In genomic region chr3:17431004-17431403, GRCh38 we compare ENCODE assay signal across 9 cellular contexts.
DNase-seq lines count a peak whose midpoint lies in the region; ATAC-seq and TF ChIP-seq lines count a peak whose summit lies in the region.
"Had no signal": no experiment of that assay in that cellular context is flagged by ENCODE, and none has a peak within 500 bp of the region (broad histone marks: within the 10 kb centered on the region; RNA-seq: fewer than 3 reads in every experiment).

No MANE protein-coding gene starts in this region.

- H3K36me3 Mint-ChIP-seq in effector memory CD8-positive, alpha-beta T cell (ENCODE audit: insufficient read depth), result no peaks in the 10 kb centered on the region
- H3K36me3 Mint-ChIP-seq in activated T-cell treated with anti-CD3 and anti-CD28 coated beads, Interleukin-2, amount 50 U/mL, for 24 hours (ENCODE audit: low read depth), result peaks cover 1% of the 10 kb centered on the region

- H3K27me3 Mint-ChIP-seq in effector memory CD8-positive, alpha-beta T cell, result no peaks in the 10 kb centered on the region
- H3K27me3 Mint-ChIP-seq in activated T-cell treated with anti-CD3 and anti-CD28 coated beads, Interleukin-2, amount 50 U/mL, for 24 hours, result no peaks in the 10 kb centered on the region

- no peak overlapping the region for H3K27ac Mint-ChIP-seq in effector memory CD8-positive, alpha-beta T cell
- H3K27ac Mint-ChIP-seq in activated T-cell treated with anti-CD3 and anti-CD28 coated beads, Interleukin-2, amount 50 U/mL, for 24 hours, result no peak overlapping the region

- no peaks in the 10 kb centered on the region for H3K4me1 Mint-ChIP-seq in effector memory CD8-positive, alpha-beta T cell (ENCODE audit: low read depth in 2 of 2)
- no peaks in the 10 kb centered on the region for H3K4me1 Mint-ChIP-seq in activated T-cell treated with anti-CD3 and anti-CD28 coated beads, Interleukin-2, amount 50 U/mL, for 24 hours (ENCODE audit: low read depth)

- ATAC-seq in effector memory CD8-positive, alpha-beta T cell (replicated peaks), result no peak

- H3K4me3 ChIP-seq in AG10803 (ENCODE audit: low read length), result no peak overlapping the region
- H3K4me3 ChIP-seq: HAP-1 had no signal

- peak; percentile 46 for DNase-seq in AG10803 (ENCODE audit: low read depth)
- peak; percentile 17 for DNase-seq in GM20000 (ENCODE audit: low spot score)
- peak; percentile 3 to 35 for DNase-seq in NCI-H446 (lab: John Stamatoyannopoulos, UW)
- peak; percentile 66 for DNase-seq in cerebellar cortex (ENCODE audit: low spot score)
- peak; percentile 63 for DNase-seq in medulla oblongata (ENCODE audit: extremely low spot score)
- DNase-seq in effector memory CD8-positive, alpha-beta T cell, result no peak
- DNase-seq in stimulated activated CD4-positive, alpha-beta T cell treated with anti-CD3 and anti-CD28 coated beads, Interleukin-4, amount 100 ng/mL, for 1 hour, result no peak
- no peak for DNase-seq in activated T-cell treated with anti-CD3 and anti-CD28 coated beads, Interleukin-2, amount 50 U/mL, for 24 hours

- TF ChIP-seq CTCF in AG10803 (conservative IDR thresholded peaks at IDR 0.05; ENCODE audit: low read length) (peak; percentile 69), GM20000 (IDR thresholded peaks at IDR 0.05; ENCODE audit: extremely low read depth, missing control alignments) (no peak)

- H3K9me3 Mint-ChIP-seq in effector memory CD8-positive, alpha-beta T cell, result no peaks in the 10 kb centered on the region
- no peaks in the 10 kb centered on the region for H3K9me3 Mint-ChIP-seq in activated T-cell treated with anti-CD3 and anti-CD28 coated beads, Interleukin-2, amount 50 U/mL, for 24 hours

- H3K4me3 Mint-ChIP-seq in effector memory CD8-positive, alpha-beta T cell, result no peak overlapping the region
- no peak overlapping the region for H3K4me3 Mint-ChIP-seq in activated T-cell treated with anti-CD3 and anti-CD28 coated beads, Interleukin-2, amount 50 U/mL, for 24 hours

Comparison
In these comparisons a context has a peak if more than half of its experiments do, and no peak if none do; other contexts are left out.
1. DNase-seq: peak in AG10803 (single experiment), GM20000 (single experiment), NCI-H446 (2 of 2), cerebellar cortex (single experiment) and medulla oblongata (single experiment); none in effector memory CD8-positive, alpha-beta T cell (0 of 3), stimulated activated CD4-positive, alpha-beta T cell treated with anti-CD3 and anti-CD28 coated beads, Interleukin-4, amount 100 ng/mL, for 1 hour (single experiment) and activated T-cell treated with anti-CD3 and anti-CD28 coated beads, Interleukin-2, amount 50 U/mL, for 24 hours (single experiment).